In the genomic region with DNA sequence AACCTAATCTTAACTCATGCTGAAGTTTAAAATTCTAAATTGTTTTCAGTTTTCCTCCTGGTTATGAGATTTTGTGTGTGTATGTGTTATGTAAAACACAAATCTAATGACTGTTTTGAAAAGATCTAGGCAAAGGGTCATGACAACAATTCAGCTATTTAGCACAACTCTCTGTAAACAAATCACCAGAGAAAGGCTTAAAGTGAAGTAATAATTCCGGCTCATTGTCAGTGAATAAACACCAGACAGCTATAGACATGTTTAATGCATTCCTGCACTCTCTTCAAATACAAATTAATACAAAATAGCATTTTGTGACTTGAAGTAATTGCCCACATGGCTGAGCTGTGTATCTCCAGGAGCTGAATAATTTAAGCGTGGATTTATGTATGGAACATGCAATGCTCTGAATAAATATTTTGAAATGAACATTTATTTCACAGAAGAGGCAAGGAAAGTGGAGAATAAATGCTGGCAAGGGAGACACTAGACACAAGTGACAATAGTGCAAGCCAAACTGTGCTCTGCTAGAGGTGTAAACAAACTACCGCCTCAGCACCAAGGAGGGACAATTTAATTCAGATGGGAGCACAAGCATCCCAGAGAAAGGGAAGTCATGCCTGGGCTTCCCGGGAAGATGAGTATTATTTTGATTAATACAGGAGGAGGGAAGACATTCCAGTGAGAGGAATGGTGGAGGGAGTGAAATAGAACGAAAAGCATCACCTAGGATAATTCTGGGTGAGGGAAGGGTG, we compare ENCODE assay signal across 9 cellular contexts.
DNase-seq lines count a peak whose midpoint lies in the region; ATAC-seq and TF ChIP-seq lines count a peak whose summit lies in the region.
"Had no signal": no experiment of that assay in that cellular context is flagged by ENCODE, and none has a peak within 500 bp of the region (broad histone marks: within the 10 kb centered on the region; RNA-seq: fewer than 3 reads in every experiment).

No MANE protein-coding gene starts in this region.

- H3K4me2 ChIP-seq in DND-41 (ENCODE audit: insufficient read depth, low read length) (no peak overlapping the region), parathyroid adenoma (ENCODE audit: low read length) (peak overlapping the region; percentile 44)

- in situ Hi-C loops in Panc1 (cut with HindIII; ENCODE audit: low pct_unique_long_range_greater_than_20kb, low sequenced_read_pairs), result no loop called here

- H3K9me3 ChIP-seq in DND-41 (ENCODE audit: insufficient read depth, low read length, severe bottlenecking), result peaks cover 12% of the 10 kb centered on the region
- peaks cover 15% of the 10 kb centered on the region; the same call in 1 of the 2 replicates for H3K9me3 ChIP-seq in Panc1 (ENCODE audit: control insufficient read depth, insufficient read depth, low read depth, low read length)
- no peaks in the 10 kb centered on the region for H3K9me3 ChIP-seq in parathyroid adenoma (ENCODE audit: control insufficient read depth, low read length)
- H3K9me3 ChIP-seq in A673 (ENCODE audit: low read depth, low read length, poor library complexity, severe bottlenecking), result peaks cover 15% of the 10 kb centered on the region

- intact Hi-C loops in Panc1 (cut with micrococcal nuclease; ENCODE audit: unreplicated experiment), result no loop called here
- intact Hi-C loops in A673 (cut with micrococcal nuclease; ENCODE audit: unreplicated experiment), result no loop called here

- ATAC-seq in DND-41 (ENCODE audit: insufficient read depth, low read depth) (no peak), Panc1 (peak; percentile 72), HG02970 (IDR thresholded peaks at IDR 0.05; ENCODE audit: low FRiP score, unreplicated experiment) (no peak)

- POLR2A ChIA-PET in Panc1 (lab: Charles Lee) (interaction anchor here (0.5 to 1.3 kb wide), 5 partner anchors 55 to 135 kb away, joined by 3 to 11 read pairs (median 4); partner anchors contain the start of gene XPO1), A673 (lab: Charles Lee; ENCODE audit: low non-redundant PET) (no interaction called here)

- peak overlapping the region; percentile 22; the same call in 1 of the 2 replicates for H2AFZ ChIP-seq in DND-41 (ENCODE audit: low read depth, low read length)
- H2AFZ ChIP-seq in parathyroid adenoma, result peak overlapping the region; percentile 87

- CTCF ChIA-PET in Panc1 (lab: Charles Lee) (interaction anchor here (0.6 kb wide), 1 partner anchor 264 kb away, joined by 3 read pairs; no protein-coding TSS in a partner anchor), A673 (lab: Charles Lee) (no interaction called here)

- H3K9ac ChIP-seq in DND-41 (ENCODE audit: low read depth, low read length) (no peak overlapping the region), parathyroid adenoma (no peak overlapping the region)

- H3K79me2 ChIP-seq in DND-41 (ENCODE audit: insufficient read depth, low read length) (no peaks in the 10 kb centered on the region), parathyroid adenoma (no peaks in the 10 kb centered on the region)

- H3K27me3 ChIP-seq in DND-41 (ENCODE audit: insufficient read depth, low read length, poor library complexity) (no peaks in the 10 kb centered on the region), Panc1 (ENCODE audit: control insufficient read depth, insufficient read depth, low read length) (no peaks in the 10 kb centered on the region), parathyroid adenoma (ENCODE audit: control insufficient read depth, insufficient read depth, low read length) (no peaks in the 10 kb centered on the region), A673 (replicated peaks; ENCODE audit: insufficient read depth, low read depth, low read length, poor library complexity) (no peaks in the 10 kb centered on the region)

- no peak for TF ChIP-seq CTCF in DND-41 (IDR thresholded peaks at IDR 0.05; ENCODE audit: borderline replicate concordance, extremely low read depth, low read length, poor library complexity, severe bottlenecking)
- TF ChIP-seq CTCF in Panc1 (IDR thresholded peaks at IDR 0.05), result no peak
- TF ChIP-seq CTCF in parathyroid adenoma (IDR thresholded peaks at IDR 0.05), result no peak
- TF ChIP-seq CTCF in A673 (conservative IDR thresholded peaks at IDR 0.05; ENCODE audit: low read depth, low read length), result no peak

- no peaks in the 10 kb centered on the region for H4K20me1 ChIP-seq in DND-41 (ENCODE audit: insufficient read depth, low read length)

- H3K4me1 ChIP-seq in DND-41 (ENCODE audit: insufficient read depth, low read length) (peaks cover 13% of the 10 kb centered on the region; the same call in 1 of the 2 replicates), Panc1 (ENCODE audit: control insufficient read depth, insufficient read depth, low read length) (peaks cover 9% of the 10 kb centered on the region), parathyroid adenoma (peaks cover 18% of the 10 kb centered on the region), A673 (ENCODE audit: insufficient read depth, low read length, poor library complexity, severe bottlenecking) (no peaks in the 10 kb centered on the region)

- BruUV-seq in Panc1 (replicated peaks; lab: Mats Ljungman, UMichigan) (no TSS peak), A673 (replicated peaks; lab: Mats Ljungman, UMichigan) (no TSS peak)

- H3K4me3 ChIP-seq in DND-41 (ENCODE audit: low read depth in 1 of 2, low read length in 2 of 2), result no peak overlapping the region
- H3K4me3 ChIP-seq in Panc1 (ENCODE audit: low read depth in 2 of 2, low read length in 2 of 2), result peak overlapping the region; percentile 32 to 45
- H3K4me3 ChIP-seq in parathyroid adenoma (ENCODE audit: low read depth, low read length), result peak overlapping the region; percentile 37
- no peak overlapping the region for H3K4me3 ChIP-seq in A673 (ENCODE audit: low read depth, low read length, poor library complexity, severe bottlenecking)

- DNase-seq in DND-41, result no peak
- DNase-seq in Panc1 (ENCODE audit: low read depth, low spot score), result no peak
- DNase-seq in fibroblast of gingiva (ENCODE audit: low read depth), result peak; percentile 32
- DNase-seq in NCI-H226, result no peak
- DNase-seq in A673 (ENCODE audit: low spot score), result no peak
- no peak for DNase-seq in activated CD8-positive, alpha-beta memory T cell treated with anti-CD3 and anti-CD28 coated beads for 24 hours
- DNase-seq: cerebellar nuclear complex had no signal

- H3K36me3 ChIP-seq in DND-41 (ENCODE audit: insufficient read depth, low read length) (no peaks in the 10 kb centered on the region), Panc1 (ENCODE audit: control insufficient read depth, insufficient read depth, low read length) (no peaks in the 10 kb centered on the region), parathyroid adenoma (ENCODE audit: control insufficient read depth, insufficient read depth, low read length) (no peaks in the 10 kb centered on the region), A673 (ENCODE audit: insufficient read depth, low read length, poor library complexity, severe bottlenecking) (no peaks in the 10 kb centered on the region)

- H3K27ac ChIP-seq in DND-41 (ENCODE audit: low read length), result no peak overlapping the region
- peak overlapping the region; percentile 96 for H3K27ac ChIP-seq in Panc1 (ENCODE audit: low read length)
- H3K27ac ChIP-seq in parathyroid adenoma, result peak overlapping the region; percentile 84
- no peak overlapping the region for H3K27ac ChIP-seq in A673 (ENCODE audit: low read depth, low read length, poor library complexity, severe bottlenecking)

Comparison
In these comparisons a context has a peak if more than half of its experiments do, and no peak if none do; other contexts are left out.
1. H3K27ac ChIP-seq: peak in Panc1 (single experiment) and parathyroid adenoma (single experiment); none in DND-41 (single experiment) and A673 (single experiment).
2. H3K4me3 ChIP-seq: peak in Panc1 (2 of 2) and parathyroid adenoma (single experiment); none in DND-41 (0 of 2) and A673 (single experiment).